In the genomic region with DNA sequence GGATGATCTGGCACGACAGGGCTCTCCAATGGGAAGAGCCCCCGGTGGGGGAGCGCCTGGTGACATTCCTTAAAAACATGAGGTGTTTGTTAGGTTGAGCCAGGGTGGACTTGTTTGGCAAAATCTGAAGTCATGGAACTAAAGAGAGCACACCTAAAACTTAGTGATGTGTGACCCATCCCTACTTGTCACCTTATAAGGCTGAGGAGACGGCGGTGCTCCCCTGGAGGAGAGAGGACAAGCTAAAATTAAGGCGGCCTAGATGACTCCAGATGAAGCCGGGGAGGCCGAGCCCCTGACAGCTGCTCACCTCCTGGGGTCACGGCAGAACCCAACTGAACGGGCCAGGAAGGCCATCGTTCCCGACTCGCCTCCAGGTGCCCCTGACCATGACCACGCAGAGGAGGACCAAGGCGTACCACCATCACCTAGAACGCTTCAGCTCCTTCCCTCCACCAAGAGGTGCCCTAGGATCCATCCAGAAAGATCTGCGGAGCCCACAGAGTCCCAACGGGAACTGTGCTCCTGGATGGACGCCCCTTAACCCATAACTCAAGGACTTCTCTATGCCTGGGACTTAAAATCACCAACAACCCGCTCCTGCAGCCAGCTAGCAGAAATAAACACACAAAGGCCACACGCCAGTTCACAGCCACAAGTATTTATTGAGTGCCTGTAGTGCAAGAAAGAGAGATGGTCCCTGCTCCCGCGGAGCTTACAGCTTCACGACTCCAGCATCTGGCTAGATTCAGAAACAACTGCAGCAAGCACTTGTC, we compare ENCODE assay signal across 8 cellular contexts. TPM values are rescaled to one million over a fixed set of nuclear protein-coding genes. Genes with fewer than 3 reads are reported as not detected.
DNase-seq lines count a peak whose midpoint lies in the region; ATAC-seq and TF ChIP-seq lines count a peak whose summit lies in the region.

No MANE protein-coding gene starts in this region.

- H3K4me1 Mint-ChIP-seq in endodermal cell = peaks cover 28% of the 10 kb centered on the region

- H3K36me3 ChIP-seq in OCI-LY1 (ENCODE audit: insufficient read depth, low read length) (peaks cover 53% of the 10 kb centered on the region), endodermal cell (ENCODE audit: control insufficient read depth, insufficient read depth, low read length) (peaks cover 16% of the 10 kb centered on the region), ovary (no peaks in the 10 kb centered on the region)

- H3F3A ChIP-seq in OCI-LY1 (ENCODE audit: insufficient read depth, low read length) = 0 out of 2 replicates have a peak, but pooled peaks cover 4% of the 10 kb centered on the region

- TF ChIP-seq POLR2A in ovary (IDR thresholded peaks at IDR 0.05) = no peak

- peaks cover 11% of the 10 kb centered on the region for H3K27me3 Mint-ChIP-seq in endodermal cell (ENCODE audit: insufficient read depth)

- H3K27ac Mint-ChIP-seq in endodermal cell = no peak overlapping the region

- DNase-seq in DMS79 (lab: John Stamatoyannopoulos, UW) = peak; percentile 45
- peak; percentile 83 for DNase-seq in endodermal cell
- peak; percentile 35 to 53 (median 45) for DNase-seq in ovary
- no peak for DNase-seq in GM10266 (ENCODE audit: extremely low spot score)

- H3K27ac ChIP-seq in OCI-LY1 (ENCODE audit: low read depth, low read length, poor library complexity, severe bottlenecking) (peak overlapping the region; percentile 91), endodermal cell (ENCODE audit: low read depth, low read length) (no peak overlapping the region), ovary (peak overlapping the region; percentile 98 to 99)

- H3K79me2 ChIP-seq in OCI-LY1 (ENCODE audit: insufficient read depth, low read length) = peaks cover 52% of the 10 kb centered on the region

- 77 to 79% methylated on average over 20 to 24 of the region's 24 CpGs for WGBS in endodermal cell (ENCODE audit: insufficient coverage in 1 of 2, insufficient read length in 1 of 2), 2 experiments
- 44 to 70% (median 52%) methylated on average over 24 of the region's 24 CpGs for WGBS in ovary, 3 donors

- no peak for TF ChIP-seq EP300 in ovary (IDR thresholded peaks at IDR 0.05)

- H3K4me3 Mint-ChIP-seq in endodermal cell = peak overlapping the region; percentile 60

- no peaks in the 10 kb centered on the region for H4K20me1 ChIP-seq in OCI-LY1 (ENCODE audit: insufficient read depth, low read length)

- H3K9me3 Mint-ChIP-seq in endodermal cell = no peaks in the 10 kb centered on the region

- TF ChIP-seq CTCF in OCI-LY1 (IDR thresholded peaks at IDR 0.05; ENCODE audit: low read length) = no peak
- TF ChIP-seq CTCF in endodermal cell (conservative IDR thresholded peaks at IDR 0.05) = no peak
- no peak for TF ChIP-seq CTCF in ovary (IDR thresholded peaks at IDR 0.05)
- TF ChIP-seq CTCF in GM10266 (IDR thresholded peaks at IDR 0.05; ENCODE audit: control insufficient read depth, insufficient read depth, low read depth, missing control alignments) = no peak

- ATAC-seq in HG03108 (IDR thresholded peaks at IDR 0.05; ENCODE audit: unreplicated experiment) (no peak), HG03378 (IDR thresholded peaks at IDR 0.05; ENCODE audit: unreplicated experiment) (no peak), GM21390 (IDR thresholded peaks at IDR 0.05; ENCODE audit: unreplicated experiment) (no peak)

- H3K4me2 ChIP-seq in OCI-LY1 (ENCODE audit: low read length) = peak overlapping the region; percentile 99

- H3K27me3 ChIP-seq in OCI-LY1 (ENCODE audit: insufficient read depth, low read length) = no peaks in the 10 kb centered on the region
- H3K27me3 ChIP-seq in endodermal cell (ENCODE audit: control insufficient read depth, insufficient read depth, low read length, poor library complexity, severe bottlenecking) = peaks cover 10% of the 10 kb centered on the region
- no peaks in the 10 kb centered on the region for H3K27me3 ChIP-seq in ovary

- no peaks in the 10 kb centered on the region for H3K36me3 Mint-ChIP-seq in endodermal cell (ENCODE audit: low read depth)

- H3K4me3 ChIP-seq in OCI-LY1 (ENCODE audit: low read depth, low read length, poor library complexity, severe bottlenecking) (peak overlapping the region; percentile 89), endodermal cell (ENCODE audit: low read length) (peak overlapping the region; percentile 77), ovary (peak overlapping the region; percentile 90)

- H3K9me3 ChIP-seq in OCI-LY1 (ENCODE audit: low read length) (no peaks in the 10 kb centered on the region), endodermal cell (ENCODE audit: control insufficient read depth, low read length) (no peaks in the 10 kb centered on the region), ovary (no peaks in the 10 kb centered on the region)

- peak overlapping the region; percentile 99 for H3K9ac ChIP-seq in OCI-LY1 (ENCODE audit: low read length)
- peak overlapping the region; percentile 57 for H3K9ac ChIP-seq in endodermal cell (ENCODE audit: extremely low read depth, low read length, poor library complexity, severe bottlenecking)

- peaks cover 62% of the 10 kb centered on the region for H3K4me1 ChIP-seq in OCI-LY1 (ENCODE audit: insufficient read depth, low read length, severe bottlenecking)
- no peaks in the 10 kb centered on the region for H3K4me1 ChIP-seq in endodermal cell (ENCODE audit: control insufficient read depth, insufficient read depth, low read length)
- peaks cover 17% of the 10 kb centered on the region for H3K4me1 ChIP-seq in ovary (ENCODE audit: insufficient read depth)

- no peak overlapping the region for H2AFZ ChIP-seq in OCI-LY1 (ENCODE audit: low read length)

- intact Hi-C loops in ovary (cut with DNase I) = loop anchor here (2.0 to 5.0 kb wide), 4 partner anchors 80 to 170 kb away; a partner anchor contains a TSS

- no peaks in the 10 kb centered on the region for H3K9me2 ChIP-seq in OCI-LY1 (ENCODE audit: low read depth, low read length)

RNA-seq across cellular contexts. Expression of a gene that starts 1.0 kb away (rescaled TPM):
- total RNA-seq in endodermal cell (10 to 100 TPM in 1 of 2 donors, 1 to 10 TPM in 1; 3.2 to 13.4 TPM), ovary (10 to 100 TPM; 11.1 to 71.8 (median 38.2) TPM)
- 3.0 TPM for polyA plus RNA-seq in endodermal cell (2013, experiment 1 of 2)
- 2.6 TPM for polyA plus RNA-seq in endodermal cell (2013, experiment 2 of 2)
- 10 to 100 TPM; 11.1 to 12.5 TPM for polyA plus RNA-seq in ovary
